In the genomic region with DNA sequence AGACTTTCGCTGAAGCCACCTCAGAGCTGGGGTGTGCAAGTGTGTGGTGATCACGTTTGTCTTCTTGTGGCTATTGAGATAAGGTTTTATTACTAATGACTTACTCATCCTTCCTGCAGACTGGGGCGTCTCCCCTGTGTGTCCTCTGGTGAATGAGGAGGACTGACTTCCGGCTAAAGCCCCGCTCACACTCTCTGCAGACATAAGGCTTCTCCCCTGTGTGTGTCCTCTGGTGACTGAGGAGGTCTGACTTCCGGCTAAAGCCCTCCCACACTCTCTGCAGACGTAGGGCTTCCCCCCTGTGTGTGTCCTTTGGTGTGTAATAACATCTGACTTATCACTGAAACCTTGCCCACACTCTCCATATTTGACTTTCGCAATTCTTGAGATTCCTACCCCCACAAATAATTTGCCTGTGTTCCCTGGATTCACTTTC, we compare ENCODE assay signal across 10 cellular contexts. TPM values are rescaled to one million over a fixed set of nuclear protein-coding genes. Genes with fewer than 3 reads are reported as not detected.
DNase-seq lines count a peak whose midpoint lies in the region; ATAC-seq and TF ChIP-seq lines count a peak whose summit lies in the region.
"Had no signal": no experiment of that assay in that cellular context is flagged by ENCODE, and none has a peak within 500 bp of the region (broad histone marks: within the 10 kb centered on the region; RNA-seq: fewer than 3 reads in every experiment).

No MANE protein-coding gene starts in this region.

- CTCF ChIA-PET in BJ (lab: Yijun Ruan, JAX) (interaction anchor here (1.4 kb wide), 1 partner anchor 11 kb away, joined by 3 read pairs; no protein-coding TSS in a partner anchor), WTC11 (lab: Charles Lee) (interaction anchor here (1.1 kb wide), 1 partner anchor 24 kb away, joined by 5 read pairs; no protein-coding TSS in a partner anchor)

- H3K27me3 Mint-ChIP-seq in WTC11 (ENCODE audit: low read depth), result peaks cover 70% of the 10 kb centered on the region

- DNase-seq in BJ (ENCODE audit: low read depth) (peak; percentile 41), GM13977 (ENCODE audit: low spot score) (peak; percentile 34), SW 1271 (lab: John Stamatoyannopoulos, UW) (peak; percentile 38 to 43), iris pigment epithelial cell (ENCODE audit: low read depth) (peak; percentile 85), occipital lobe (lab: John Stamatoyannopoulos, UW) (no peak), WTC11 (ENCODE audit: low spot score) (no peak), HAP-1 (ENCODE audit: low spot score in 2 of 2) (no peak)
- DNase-seq: NCI-H146, nephron progenitor cell had no signal

- H3K4me3 Mint-ChIP-seq in WTC11, result no peak overlapping the region
- H3K4me3 Mint-ChIP-seq: nephron progenitor cell had no signal

- H3K9me3 Mint-ChIP-seq in WTC11, result peaks cover 51% of the 10 kb centered on the region

- TF ChIP-seq CTCF in BJ (IDR thresholded peaks at IDR 0.05; ENCODE audit: insufficient read depth, low read depth, low read length) (no peak), GM13977 (IDR thresholded peaks at IDR 0.05; ENCODE audit: extremely low read depth, insufficient read depth, missing control alignments) (no peak), WTC11 (IDR thresholded peaks at IDR 0.05) (no peak)

- H3K4me3 ChIP-seq in BJ (ENCODE audit: low read depth, low read length), result no peak overlapping the region
- H3K4me3 ChIP-seq in HAP-1, result no peak overlapping the region

- in situ Hi-C loops in GM13977 (cut with MboI; ENCODE audit: low pct_unique_long_range_greater_than_20kb, low sequenced_read_pairs, unreplicated experiment) (no loop called here), HAP-1 (cut with MboI; ENCODE audit: low sequenced_read_pairs) (no loop called here)

- H3K36me3 ChIP-seq in BJ (ENCODE audit: control insufficient read depth, insufficient read depth, low read length) (no peaks in the 10 kb centered on the region), HAP-1 (replicated peaks) (no peaks in the 10 kb centered on the region)

- no peaks in the 10 kb centered on the region for H3K4me1 ChIP-seq in HAP-1

- H3K36me3 Mint-ChIP-seq in WTC11, result peaks cover 20% of the 10 kb centered on the region

- POLR2A ChIA-PET in BJ (lab: Charles Lee) (no interaction called here), WTC11 (lab: Charles Lee) (no interaction called here)

- ATAC-seq in WTC11 (no peak), GM18861 (IDR thresholded peaks at IDR 0.05; ENCODE audit: unreplicated experiment) (no peak)

- H3K27ac Mint-ChIP-seq in WTC11, result no peak overlapping the region
- H3K27ac Mint-ChIP-seq: nephron progenitor cell had no signal

- peaks cover 3% of the 10 kb centered on the region; the same call in 1 of the 2 replicates for H3K4me1 Mint-ChIP-seq in WTC11
- H3K4me1 Mint-ChIP-seq: nephron progenitor cell had no signal

- no peaks in the 10 kb centered on the region; the same call in none of the 2 replicates for H3K27me3 ChIP-seq in BJ (ENCODE audit: control insufficient read depth, insufficient read depth, low read length)
- H3K27me3 ChIP-seq in HAP-1 (ENCODE audit: low read depth), result peaks cover 8% of the 10 kb centered on the region

- H3K9me3 ChIP-seq in HAP-1, result peaks cover 15% of the 10 kb centered on the region

TF ChIP-seq in WTC11, 78 proteins besides CTCF, POLR2A, EP300 and RAD21 (continues in another document):
- TF ChIP-seq JAZF1 (CRISPR knock-in tag; IDR thresholded peaks at IDR 0.05) (no peak), ESRRA (CRISPR knock-in tag; IDR thresholded peaks at IDR 0.05; ENCODE audit: borderline replicate concordance) (no peak), ATF1 (CRISPR knock-in tag; IDR thresholded peaks at IDR 0.05) (no peak), HMGA2 (CRISPR knock-in tag; IDR thresholded peaks at IDR 0.05) (no peak), GRHL2 (CRISPR knock-in tag; IDR thresholded peaks at IDR 0.05; ENCODE audit: insufficient replicate concordance, severe bottlenecking) (no peak), JUN (CRISPR knock-in tag; IDR thresholded peaks at IDR 0.05) (no peak), NR2C2 (CRISPR knock-in tag; IDR thresholded peaks at IDR 0.05) (no peak), NR3C1 (CRISPR knock-in tag; conservative IDR thresholded peaks at IDR 0.05; ENCODE audit: low read depth) (no peak), CBFB (CRISPR knock-in tag; IDR thresholded peaks at IDR 0.05; ENCODE audit: low read depth) (no peak), IRF2 (CRISPR knock-in tag; IDR thresholded peaks at IDR 0.05; ENCODE audit: borderline replicate concordance, low read depth) (no peak)
- TF ChIP-seq, protein P1, sequence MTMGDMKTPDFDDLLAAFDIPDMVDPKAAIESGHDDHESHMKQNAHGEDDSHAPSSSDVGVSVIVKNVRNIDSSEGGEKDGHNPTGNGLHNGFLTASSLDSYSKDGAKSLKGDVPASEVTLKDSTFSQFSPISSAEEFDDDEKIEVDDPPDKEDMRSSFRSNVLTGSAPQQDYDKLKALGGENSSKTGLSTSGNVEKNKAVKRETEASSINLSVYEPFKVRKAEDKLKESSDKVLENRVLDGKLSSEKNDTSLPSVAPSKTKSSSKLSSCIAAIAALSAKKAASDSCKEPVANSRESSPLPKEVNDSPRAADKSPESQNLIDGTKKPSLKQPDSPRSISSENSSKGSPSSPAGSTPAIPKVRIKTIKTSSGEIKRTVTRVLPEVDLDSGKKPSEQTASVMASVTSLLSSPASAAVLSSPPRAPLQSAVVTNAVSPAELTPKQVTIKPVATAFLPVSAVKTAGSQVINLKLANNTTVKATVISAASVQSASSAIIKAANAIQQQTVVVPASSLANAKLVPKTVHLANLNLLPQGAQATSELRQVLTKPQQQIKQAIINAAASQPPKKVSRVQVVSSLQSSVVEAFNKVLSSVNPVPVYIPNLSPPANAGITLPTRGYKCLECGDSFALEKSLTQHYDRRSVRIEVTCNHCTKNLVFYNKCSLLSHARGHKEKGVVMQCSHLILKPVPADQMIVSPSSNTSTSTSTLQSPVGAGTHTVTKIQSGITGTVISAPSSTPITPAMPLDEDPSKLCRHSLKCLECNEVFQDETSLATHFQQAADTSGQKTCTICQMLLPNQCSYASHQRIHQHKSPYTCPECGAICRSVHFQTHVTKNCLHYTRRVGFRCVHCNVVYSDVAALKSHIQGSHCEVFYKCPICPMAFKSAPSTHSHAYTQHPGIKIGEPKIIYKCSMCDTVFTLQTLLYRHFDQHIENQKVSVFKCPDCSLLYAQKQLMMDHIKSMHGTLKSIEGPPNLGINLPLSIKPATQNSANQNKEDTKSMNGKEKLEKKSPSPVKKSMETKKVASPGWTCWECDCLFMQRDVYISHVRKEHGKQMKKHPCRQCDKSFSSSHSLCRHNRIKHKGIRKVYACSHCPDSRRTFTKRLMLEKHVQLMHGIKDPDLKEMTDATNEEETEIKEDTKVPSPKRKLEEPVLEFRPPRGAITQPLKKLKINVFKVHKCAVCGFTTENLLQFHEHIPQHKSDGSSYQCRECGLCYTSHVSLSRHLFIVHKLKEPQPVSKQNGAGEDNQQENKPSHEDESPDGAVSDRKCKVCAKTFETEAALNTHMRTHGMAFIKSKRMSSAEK (CRISPR knock-in tag; IDR thresholded peaks at IDR 0.05; ENCODE audit: borderline replicate concordance), result no peak
- TF ChIP-seq, protein P2, sequence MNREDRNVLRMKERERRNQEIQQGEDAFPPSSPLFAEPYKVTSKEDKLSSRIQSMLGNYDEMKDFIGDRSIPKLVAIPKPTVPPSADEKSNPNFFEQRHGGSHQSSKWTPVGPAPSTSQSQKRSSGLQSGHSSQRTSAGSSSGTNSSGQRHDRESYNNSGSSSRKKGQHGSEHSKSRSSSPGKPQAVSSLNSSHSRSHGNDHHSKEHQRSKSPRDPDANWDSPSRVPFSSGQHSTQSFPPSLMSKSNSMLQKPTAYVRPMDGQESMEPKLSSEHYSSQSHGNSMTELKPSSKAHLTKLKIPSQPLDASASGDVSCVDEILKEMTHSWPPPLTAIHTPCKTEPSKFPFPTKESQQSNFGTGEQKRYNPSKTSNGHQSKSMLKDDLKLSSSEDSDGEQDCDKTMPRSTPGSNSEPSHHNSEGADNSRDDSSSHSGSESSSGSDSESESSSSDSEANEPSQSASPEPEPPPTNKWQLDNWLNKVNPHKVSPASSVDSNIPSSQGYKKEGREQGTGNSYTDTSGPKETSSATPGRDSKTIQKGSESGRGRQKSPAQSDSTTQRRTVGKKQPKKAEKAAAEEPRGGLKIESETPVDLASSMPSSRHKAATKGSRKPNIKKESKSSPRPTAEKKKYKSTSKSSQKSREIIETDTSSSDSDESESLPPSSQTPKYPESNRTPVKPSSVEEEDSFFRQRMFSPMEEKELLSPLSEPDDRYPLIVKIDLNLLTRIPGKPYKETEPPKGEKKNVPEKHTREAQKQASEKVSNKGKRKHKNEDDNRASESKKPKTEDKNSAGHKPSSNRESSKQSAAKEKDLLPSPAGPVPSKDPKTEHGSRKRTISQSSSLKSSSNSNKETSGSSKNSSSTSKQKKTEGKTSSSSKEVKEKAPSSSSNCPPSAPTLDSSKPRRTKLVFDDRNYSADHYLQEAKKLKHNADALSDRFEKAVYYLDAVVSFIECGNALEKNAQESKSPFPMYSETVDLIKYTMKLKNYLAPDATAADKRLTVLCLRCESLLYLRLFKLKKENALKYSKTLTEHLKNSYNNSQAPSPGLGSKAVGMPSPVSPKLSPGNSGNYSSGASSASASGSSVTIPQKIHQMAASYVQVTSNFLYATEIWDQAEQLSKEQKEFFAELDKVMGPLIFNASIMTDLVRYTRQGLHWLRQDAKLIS (CRISPR knock-in tag; IDR thresholded peaks at IDR 0.05; ENCODE audit: borderline replicate concordance), result no peak
- TF ChIP-seq, protein P3, sequence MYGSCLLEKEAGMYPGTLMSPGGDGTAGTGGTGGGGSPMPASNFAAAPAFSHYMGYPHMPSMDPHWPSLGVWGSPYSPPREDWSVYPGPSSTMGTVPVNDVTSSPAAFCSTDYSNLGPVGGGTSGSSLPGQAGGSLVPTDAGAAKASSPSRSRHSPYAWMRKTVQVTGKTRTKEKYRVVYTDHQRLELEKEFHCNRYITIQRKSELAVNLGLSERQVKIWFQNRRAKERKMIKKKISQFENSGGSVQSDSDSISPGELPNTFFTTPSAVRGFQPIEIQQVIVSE (CRISPR knock-in tag; IDR thresholded peaks at IDR 0.05; ENCODE audit: borderline replicate concordance), result no peak

RNA-seq across cellular contexts. Expression of a gene that starts 19.4 kb away (rescaled TPM):
- not detected in 2 replicates for polyA plus RNA-seq in BJ (2011; rRNA removed)
- not detected in 2 replicates for polyA minus RNA-seq in BJ (2011; rRNA and poly(A)+ RNA removed)
- total RNA-seq in occipital lobe (not detected), WTC11 (2021) (0.07 TPM in 1 of 3 replicates, not detected in the others)

RNA-seq across cellular contexts. Expression of a gene that starts 38.5 kb away (rescaled TPM):
- 3.3 and 4.6 TPM in 2 replicates for polyA plus RNA-seq in BJ (2011; rRNA removed)
- polyA minus RNA-seq in BJ (2011; rRNA and poly(A)+ RNA removed), result 1.6 and 3.4 TPM in 2 replicates
- total RNA-seq in occipital lobe (12.3 TPM), WTC11 (2021) (74.8 to 77.0 TPM (median 75.0 TPM) in 3 replicates)

Comparison
In these comparisons a context has a peak if more than half of its experiments do, and no peak if none do; other contexts are left out.
1. DNase-seq: peak in BJ (single experiment), GM13977 (single experiment), SW 1271 (2 of 2) and iris pigment epithelial cell (single experiment); none in occipital lobe (single experiment), WTC11 (single experiment) and HAP-1 (0 of 2).